Comparison of ENCODE assay signal across 10 cellular contexts in genomic region chr11:46342237-46342636, GRCh38. TPM values are rescaled to one million over a fixed set of nuclear protein-coding genes. Genes with fewer than 3 reads are reported as not detected.
DNase-seq lines count a peak whose midpoint lies in the region; ATAC-seq and TF ChIP-seq lines count a peak whose summit lies in the region.
"Had no signal": no experiment of that assay in that cellular context is flagged by ENCODE, and none has a peak within 500 bp of the region (broad histone marks: within the 10 kb centered on the region; RNA-seq: fewer than 3 reads in every experiment).

No MANE protein-coding gene starts in this region.

- H3K36me3 Mint-ChIP-seq in CD4-positive, alpha-beta memory T cell = peaks cover 0 to 8% of the 10 kb centered on the region in 2 donors
- no peaks in the 10 kb centered on the region for H3K36me3 Mint-ChIP-seq in activated naive CD8-positive, alpha-beta T cell treated with anti-CD3 and anti-CD28 coated beads for 36 hours

- CTCF ChIA-PET in CD4-positive, alpha-beta memory T cell (lab: Charles Lee; ENCODE audit: partially characterized antibody) = interaction anchor here (1.1 to 17.9 kb wide), 7 partner anchors 10 to 104 kb away, joined by 3 to 469 read pairs (median 4); no protein-coding TSS in a partner anchor

- H3K27me3 ChIP-seq in CD4-positive, alpha-beta memory T cell (ENCODE audit: insufficient read depth, low read length) = no peaks in the 10 kb centered on the region
- H3K27me3 ChIP-seq in right lobe of liver (no peaks in the 10 kb centered on the region), sigmoid colon (no peaks in the 10 kb centered on the region)

- DNase-seq in CD4-positive, alpha-beta memory T cell = peak in 1 of 5 donors; percentile 55
- DNase-seq in Jurkat, Clone E6-1 (ENCODE audit: low read depth, low spot score) = peak; percentile 83
- DNase-seq in activated naive CD8-positive, alpha-beta T cell treated with anti-CD3 and anti-CD28 coated beads for 36 hours = no peak
- DNase-seq in right lobe of liver (no peak), iPS-NIHi11 (ENCODE audit: low spot score) (no peak), sigmoid colon (no peak), GM13977 (ENCODE audit: low spot score) (no peak)

- ATAC-seq in right lobe of liver = peak; percentile 2 to 43 (median 8)
- no peak for ATAC-seq in HG03039 (IDR thresholded peaks at IDR 0.05; ENCODE audit: unreplicated experiment)

- intact Hi-C loops in CD4-positive, alpha-beta memory T cell (cut with micrococcal nuclease) = no loop called here
- intact Hi-C loops in right lobe of liver (cut with DNase I) (no loop called here), sigmoid colon (cut with DNase I) (no loop called here)

- H3K4me3 ChIP-seq in CD4-positive, alpha-beta memory T cell (ENCODE audit: low read length in 2 of 2) = peak overlapping the region in 1 of 2 donors; percentile 4
- H3K4me3 ChIP-seq in Jurkat, Clone E6-1 (ENCODE audit: low read length) = peak overlapping the region; percentile 18
- no peak overlapping the region for H3K4me3 ChIP-seq in right lobe of liver
- H3K4me3 ChIP-seq in sigmoid colon = no peak overlapping the region
- H3K4me3 ChIP-seq: prostate gland had no signal

- H3K36me3 ChIP-seq in CD4-positive, alpha-beta memory T cell (ENCODE audit: insufficient read depth, low read length) = no peaks in the 10 kb centered on the region
- H3K36me3 ChIP-seq in right lobe of liver (no peaks in the 10 kb centered on the region), sigmoid colon (no peaks in the 10 kb centered on the region)
- H3K36me3 ChIP-seq: prostate gland had no signal

- H3K27me3 Mint-ChIP-seq in CD4-positive, alpha-beta memory T cell = peaks cover 0 to 2% of the 10 kb centered on the region in 2 donors
- H3K27me3 Mint-ChIP-seq in activated naive CD8-positive, alpha-beta T cell treated with anti-CD3 and anti-CD28 coated beads for 36 hours = no peaks in the 10 kb centered on the region

- TF ChIP-seq EP300 in sigmoid colon (IDR thresholded peaks at IDR 0.05) = no peak

- H3K9me3 ChIP-seq in CD4-positive, alpha-beta memory T cell (ENCODE audit: control insufficient read depth in 1 of 2, low read length in 2 of 2) = no peaks in the 10 kb centered on the region
- H3K9me3 ChIP-seq in right lobe of liver (no peaks in the 10 kb centered on the region), sigmoid colon (no peaks in the 10 kb centered on the region)
- H3K9me3 ChIP-seq: prostate gland had no signal

- peak overlapping the region; percentile 27 for H3K27ac ChIP-seq in CD4-positive, alpha-beta memory T cell (ENCODE audit: low read depth, low read length)
- H3K27ac ChIP-seq in right lobe of liver (peak overlapping the region in 1 of 3 donors; percentile 26), sigmoid colon (peak overlapping the region in 1 of 4 donors; percentile 21)
- H3K27ac ChIP-seq: prostate gland had no signal

- H3K4me1 ChIP-seq in CD4-positive, alpha-beta memory T cell (ENCODE audit: insufficient read depth, low read length) = peaks cover 86% of the 10 kb centered on the region
- H3K4me1 ChIP-seq in right lobe of liver (no peaks in the 10 kb centered on the region), sigmoid colon (peaks cover 0 to 27% (median 23%) of the 10 kb centered on the region in 4 donors)

- peaks cover 0 to 2% (median 0%) of the 10 kb centered on the region in 8 donors for H3K9me3 Mint-ChIP-seq in CD4-positive, alpha-beta memory T cell
- no peaks in the 10 kb centered on the region for H3K9me3 Mint-ChIP-seq in activated naive CD8-positive, alpha-beta T cell treated with anti-CD3 and anti-CD28 coated beads for 36 hours
- H3K9me3 Mint-ChIP-seq: activated T-helper 2 cell treated with anti-CD3 and anti-CD28 coated beads, Interferon-gamma antibody, Interleukin-2, Interleukin-4, amounts not matched to agents 10 μg/mL and 5 μg/mL and 100 μg/mL, durations not matched to agents 14 hours and 24 hours and 36 hours had no signal

- H3K4me3 Mint-ChIP-seq in CD4-positive, alpha-beta memory T cell = peak overlapping the region in 6 of 8 donors; percentile 2 to 62 (median 54)
- H3K4me3 Mint-ChIP-seq in activated naive CD8-positive, alpha-beta T cell treated with anti-CD3 and anti-CD28 coated beads for 36 hours = no peak overlapping the region

- in situ Hi-C loops in GM13977 (cut with MboI; ENCODE audit: low pct_unique_long_range_greater_than_20kb, low sequenced_read_pairs, unreplicated experiment) = no loop called here

- POLR2A ChIA-PET in CD4-positive, alpha-beta memory T cell (lab: Charles Lee; ENCODE audit: partially characterized antibody) = interaction anchor here (0.6 to 14.6 kb wide), 5 partner anchors 9 to 222 kb away, joined by 3 to 262 read pairs (median 6); no protein-coding TSS in a partner anchor

- 52% methylated on average over 3 of the region's 5 CpGs for WGBS in right lobe of liver (ENCODE audit: insufficient coverage, low coverage, low lambda C conversion rate, missing lambda C conversion rate)
- WGBS in sigmoid colon, 2 donors = 30 to 47% methylated on average over 5 of the region's 5 CpGs

- peak overlapping the region in 6 of 7 donors; percentile 55 to 92 (median 80) for H3K27ac Mint-ChIP-seq in CD4-positive, alpha-beta memory T cell
- peak overlapping the region; percentile 51 for H3K27ac Mint-ChIP-seq in activated naive CD8-positive, alpha-beta T cell treated with anti-CD3 and anti-CD28 coated beads for 36 hours
- H3K27ac Mint-ChIP-seq: activated T-helper 2 cell treated with anti-CD3 and anti-CD28 coated beads, Interferon-gamma antibody, Interleukin-2, Interleukin-4, amounts not matched to agents 10 μg/mL and 5 μg/mL and 100 μg/mL, durations not matched to agents 14 hours and 24 hours and 36 hours had no signal

- no peak for TF ChIP-seq POLR2A in right lobe of liver (IDR thresholded peaks at IDR 0.05)
- no peak for TF ChIP-seq POLR2A in sigmoid colon (IDR thresholded peaks at IDR 0.05)

- peaks cover 47 to 94% (median 75%) of the 10 kb centered on the region in 4 donors for H3K4me1 Mint-ChIP-seq in CD4-positive, alpha-beta memory T cell
- peaks cover 52% of the 10 kb centered on the region for H3K4me1 Mint-ChIP-seq in activated naive CD8-positive, alpha-beta T cell treated with anti-CD3 and anti-CD28 coated beads for 36 hours

- TF ChIP-seq CTCF in right lobe of liver (IDR thresholded peaks at IDR 0.05) (no peak), sigmoid colon (IDR thresholded peaks at IDR 0.05) (no peak), GM13977 (IDR thresholded peaks at IDR 0.05; ENCODE audit: extremely low read depth, insufficient read depth, missing control alignments) (no peak)

RNA-seq across cellular contexts. Expression of gene DGKZ, which starts 5.0 kb away (rescaled TPM):
- 100 to 1,000 TPM; 230 to 235 TPM for total RNA-seq in CD4-positive, alpha-beta memory T cell
- polyA plus RNA-seq in CD4-positive, alpha-beta memory T cell = 10 to 100 TPM; 34.8 to 78.9 TPM
- polyA plus RNA-seq in Jurkat, Clone E6-1 (2012; ENCODE audit: insufficient read depth, insufficient read length) = 134 TPM
- total RNA-seq in activated naive CD8-positive, alpha-beta T cell treated with anti-CD3 and anti-CD28 coated beads for 36 hours = 100 to 1,000 TPM in 1 of 2 experiments, 10 to 100 TPM in 1; 100.0 to 101 TPM
- total RNA-seq in right lobe of liver (10 to 100 TPM; 10.7 to 57.9 (median 16.0) TPM), sigmoid colon (10 to 100 TPM; 22.5 to 76.7 (median 34.2) TPM)
- polyA plus RNA-seq in sigmoid colon = 10 to 100 TPM; 16.6 to 71.9 (median 19.2) TPM

RNA-seq across cellular contexts. Expression of gene MDK, which starts 39.2 kb away (rescaled TPM):
- total RNA-seq in CD4-positive, alpha-beta memory T cell = 1 to 10 TPM; 4.7 to 5.6 TPM
- polyA plus RNA-seq in CD4-positive, alpha-beta memory T cell = not detected
- 23.2 TPM for polyA plus RNA-seq in Jurkat, Clone E6-1 (2012; ENCODE audit: insufficient read depth, insufficient read length)
- 1 to 10 TPM; 3.4 to 3.6 TPM for total RNA-seq in activated naive CD8-positive, alpha-beta T cell treated with anti-CD3 and anti-CD28 coated beads for 36 hours
- total RNA-seq in right lobe of liver = 1 to 10 TPM in 5 of 6 experiments, under 1 TPM in 1; 0.35 to 6.4 (median 4.2) TPM
- total RNA-seq in sigmoid colon = 10 to 100 TPM; 10.7 to 49.9 (median 33.0) TPM
- 100 to 1,000 TPM; 101 to 403 (median 169) TPM for polyA plus RNA-seq in sigmoid colon

RNA-seq across cellular contexts. Expression of gene CHRM4, which starts 49.3 kb away (rescaled TPM):
- not detected for total RNA-seq in CD4-positive, alpha-beta memory T cell
- under 1 TPM; 0.12 to 0.16 TPM for polyA plus RNA-seq in CD4-positive, alpha-beta memory T cell
- polyA plus RNA-seq in Jurkat, Clone E6-1 (2012; ENCODE audit: insufficient read depth, insufficient read length) = not detected
- under 1 TPM in 1 of 2 experiments, not detected in 1; 0.14 TPM for total RNA-seq in activated naive CD8-positive, alpha-beta T cell treated with anti-CD3 and anti-CD28 coated beads for 36 hours
- total RNA-seq in right lobe of liver = not detected
- total RNA-seq in sigmoid colon = 1 to 10 TPM in 2 of 4 donors, under 1 TPM in 2; 0.55 to 5.3 (median 2.3) TPM
- 1 to 10 TPM in 2 of 3 donors, not detected in 1; 2.3 to 5.4 TPM for polyA plus RNA-seq in sigmoid colon
